1 cellular context compared by ENCODE assay signal in genomic region chr1:3923378-3924185, GRCh38.
TF ChIP-seq lines count a peak whose summit lies in the region.

No MANE protein-coding gene starts in this region.

TF ChIP-seq in H1, 55 proteins besides CTCF, POLR2A, EP300 and RAD21:
- TF ChIP-seq RNF2 (IDR thresholded peaks at IDR 0.05; ENCODE audit: borderline replicate concordance, low read depth, low read length, missing control alignments, poor library complexity, severe bottlenecking) (no peak), FOSL1 (IDR thresholded peaks at IDR 0.05; ENCODE audit: insufficient read depth, low read depth, low read length) (no peak), GTF2F1 (IDR thresholded peaks at IDR 0.05; ENCODE audit: borderline replicate concordance, low read depth, low read length) (no peak), SIX5 (IDR thresholded peaks at IDR 0.05; ENCODE audit: low read depth, low read length) (no peak), BCL11A (IDR thresholded peaks at IDR 0.05; ENCODE audit: low read depth in 2 of 2, low read length in 2 of 2) (no peak), POU5F1 (IDR thresholded peaks at IDR 0.05; ENCODE audit: low read depth, low read length) (no peak), MAX (IDR thresholded peaks at IDR 0.05) (no peak), SUZ12 (IDR thresholded peaks at IDR 0.05; ENCODE audit: low read length) (no peak), CEBPB (IDR thresholded peaks at IDR 0.05; ENCODE audit: low read depth, low read length) (no peak)
